Comparison of ENCODE assay signal across 11 cellular contexts in the genomic region with DNA sequence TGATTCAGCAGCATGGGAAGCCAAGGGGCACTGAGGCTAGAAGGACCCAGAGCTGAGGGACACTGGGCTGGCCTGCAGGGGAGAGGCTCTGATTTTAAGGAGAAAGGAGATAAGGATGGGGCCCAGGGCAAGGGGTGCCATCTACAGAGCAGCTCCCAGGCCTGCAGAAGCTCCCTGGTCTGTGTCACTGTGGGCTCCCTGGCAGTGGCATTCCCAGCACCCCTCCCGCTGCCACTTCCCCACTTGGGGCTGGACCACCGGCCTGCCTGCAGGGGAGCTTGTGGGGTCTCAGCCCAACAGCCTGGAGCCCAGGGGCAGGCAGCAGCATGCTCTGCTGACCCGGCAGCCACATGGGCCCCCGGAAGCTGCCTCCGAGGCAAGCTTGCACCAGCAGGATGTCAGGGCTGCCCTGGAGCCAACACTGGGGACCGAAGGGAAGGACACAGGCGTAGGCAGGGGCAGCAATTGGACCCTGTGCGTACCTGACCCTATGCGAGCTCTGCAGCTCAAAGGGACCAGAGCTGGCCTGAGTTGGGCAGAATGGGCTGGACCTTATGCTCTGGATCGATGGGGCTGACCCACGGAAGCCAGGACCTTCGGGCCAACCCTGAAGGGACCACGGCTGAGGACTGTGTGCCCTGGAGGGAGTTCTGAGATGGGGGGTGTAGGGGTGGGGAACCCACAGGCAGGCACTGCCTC. TPM values are rescaled to one million over a fixed set of nuclear protein-coding genes. Genes with fewer than 3 reads are reported as not detected.
DNase-seq lines count a peak whose midpoint lies in the region; ATAC-seq and TF ChIP-seq lines count a peak whose summit lies in the region.
"Had no signal": no experiment of that assay in that cellular context is flagged by ENCODE, and none has a peak within 500 bp of the region (broad histone marks: within the 10 kb centered on the region; RNA-seq: fewer than 3 reads in every experiment).

No MANE protein-coding gene starts in this region.

- H3K27me3 Mint-ChIP-seq in GM23338 (ENCODE audit: insufficient read depth, low read depth, poor library complexity) = peaks cover 7% of the 10 kb centered on the region
- H3K27me3 Mint-ChIP-seq in activated CD4-positive, alpha-beta T cell treated with anti-CD3 and anti-CD28 coated beads, Interleukin-2, amount 10 ng/mL, durations not matched to agents 24 days and 14 days = peaks cover 2% of the 10 kb centered on the region

- no peaks in the 10 kb centered on the region for H3F3A ChIP-seq in GM23338 (replicated peaks; ENCODE audit: low read depth)

- H3K4ac ChIP-seq in mesenchymal stem cell (ENCODE audit: low read depth in 1 of 2, low read length in 2 of 2) = peak overlapping the region; percentile 69 to 82

- WGBS in mesenchymal stem cell = 97% methylated on average over 13 of the region's 13 CpGs
- 91 to 97% (median 95%) methylated on average over 8 to 13 of the region's 13 CpGs for WGBS in stomach, 5 donors

- H2BK5ac ChIP-seq in mesenchymal stem cell (ENCODE audit: low read depth, low read length, poor library complexity, severe bottlenecking) = no peak overlapping the region

- H4K20me1 ChIP-seq in GM23338 (replicated peaks; ENCODE audit: insufficient read depth) = no peaks in the 10 kb centered on the region

- no peaks in the 10 kb centered on the region for H3K36me3 ChIP-seq in GM23338 (ENCODE audit: insufficient read depth)
- peaks cover 0 to 3% of the 10 kb centered on the region in 2 experiments for H3K36me3 ChIP-seq in mesenchymal stem cell (ENCODE audit: control insufficient read depth in 1 of 2, insufficient read depth in 2 of 2, low read depth in 1 of 2, low read length in 2 of 2)
- H3K36me3 ChIP-seq in stomach = no peaks in the 10 kb centered on the region

- H3K9me3 ChIP-seq in mesenchymal stem cell (ENCODE audit: control insufficient read depth, low read length) (peaks cover 9% of the 10 kb centered on the region), stomach (peaks cover 0 to 9% (median 4%) of the 10 kb centered on the region in 4 donors)

- H3K9me2 ChIP-seq in GM23338 (ENCODE audit: insufficient read depth) = no peaks in the 10 kb centered on the region

- no peak overlapping the region for H3K27ac ChIP-seq in GM23338 (ENCODE audit: low read depth)
- H3K27ac ChIP-seq in caudate nucleus (ENCODE audit: low read depth, low read length) = peak overlapping the region; percentile 97
- H3K27ac ChIP-seq in mesenchymal stem cell (ENCODE audit: low read length, poor library complexity, severe bottlenecking) = no peak overlapping the region
- peak overlapping the region; percentile 6 to 98 (median 97) for H3K27ac ChIP-seq in stomach

- H2AK5ac ChIP-seq in mesenchymal stem cell (ENCODE audit: low read length, severe bottlenecking) = peak overlapping the region; percentile 99

- no peak overlapping the region for H3K23ac ChIP-seq in mesenchymal stem cell (ENCODE audit: low read length in 2 of 2)

- peak overlapping the region; percentile 86 to 94 for H3K18ac ChIP-seq in mesenchymal stem cell (ENCODE audit: low read depth in 1 of 2, low read length in 2 of 2)

- H3K14ac ChIP-seq in mesenchymal stem cell (ENCODE audit: low read length in 2 of 2) = peak overlapping the region in 1 of 2 experiments; percentile 68

- intact Hi-C loops in stomach (cut with DNase I; ENCODE audit: low total_unique reads) = loop anchor here (10.0 kb wide), 1 partner anchor 62 kb away; no protein-coding TSS in a partner anchor
- intact Hi-C loops in activated CD4-positive, alpha-beta T cell treated with anti-CD3 and anti-CD28 coated beads, Interleukin-2, amount 10 ng/mL, durations not matched to agents 24 days and 14 days (cut with micrococcal nuclease) = no loop called here

- peak overlapping the region; percentile 93 for H4K8ac ChIP-seq in mesenchymal stem cell (ENCODE audit: low read length)

- no peaks in the 10 kb centered on the region for H3K36me3 Mint-ChIP-seq in GM23338 (ENCODE audit: low read depth)
- H3K36me3 Mint-ChIP-seq in activated CD4-positive, alpha-beta T cell treated with anti-CD3 and anti-CD28 coated beads, Interleukin-2, amount 10 ng/mL, durations not matched to agents 24 days and 14 days (ENCODE audit: low read depth) = no peaks in the 10 kb centered on the region

- no peak for TF ChIP-seq EP300 in stomach (IDR thresholded peaks at IDR 0.05)

- H3K79me2 ChIP-seq in GM23338 (replicated peaks; ENCODE audit: insufficient read depth) = no peaks in the 10 kb centered on the region

- H2AFZ ChIP-seq in GM23338 (no peak overlapping the region), mesenchymal stem cell (ENCODE audit: low read depth, low read length) (no peak overlapping the region)

- H3K27ac Mint-ChIP-seq in GM23338 = no peak overlapping the region
- H3K27ac Mint-ChIP-seq in activated CD4-positive, alpha-beta T cell treated with anti-CD3 and anti-CD28 coated beads, Interleukin-2, amount 10 ng/mL, durations not matched to agents 24 days and 14 days = no peak overlapping the region

- TF ChIP-seq CTCF in GM23338 (conservative IDR thresholded peaks at IDR 0.05; ENCODE audit: low read depth in 2 of 2) (no peak), stomach (IDR thresholded peaks at IDR 0.05) (no peak)

- H3K4me1 ChIP-seq in GM23338 (ENCODE audit: insufficient read depth) (peaks cover 3% of the 10 kb centered on the region; the same call in 1 of the 2 replicates), mesenchymal stem cell (ENCODE audit: control insufficient read depth, insufficient read depth, low read depth, low read length) (peaks cover 56% of the 10 kb centered on the region), stomach (peaks cover 27 to 54% (median 52%) of the 10 kb centered on the region in 4 donors)

- peak overlapping the region; percentile 97 for H3K9ac ChIP-seq in mesenchymal stem cell (ENCODE audit: low read length)

- peak overlapping the region; percentile 88 for H2BK120ac ChIP-seq in mesenchymal stem cell (ENCODE audit: low read depth, low read length)

- DNase-seq in GM23338 (ENCODE audit: low spot score) (no peak), caudate nucleus (lab: John Stamatoyannopoulos, UW) (no peak), mesenchymal stem cell (no peak), stomach (no peak), NCI-H2196 (lab: John Stamatoyannopoulos, UW; ENCODE audit: unreplicated experiment) (no peak)
- DNase-seq in activated CD4-positive, alpha-beta T cell treated with anti-CD3 and anti-CD28 coated beads, Interleukin-2, amount 10 ng/mL, durations not matched to agents 24 days and 14 days = no peak
- DNase-seq in activated CD4-positive, alpha-beta T cell treated with anti-CD3 and anti-CD28 coated beads for 48 hours = no peak
- DNase-seq: dermis blood vessel endothelial cell had no signal

- H3K4me2 ChIP-seq in GM23338 (no peak overlapping the region), mesenchymal stem cell (ENCODE audit: low read length, poor library complexity, severe bottlenecking) (no peak overlapping the region)

- H3K4me3 Mint-ChIP-seq in GM23338 = peak overlapping the region; percentile 32; the same call in 1 of the 3 replicates
- H3K4me3 Mint-ChIP-seq in activated CD4-positive, alpha-beta T cell treated with anti-CD3 and anti-CD28 coated beads, Interleukin-2, amount 10 ng/mL, durations not matched to agents 24 days and 14 days = no peak overlapping the region

- no peaks in the 10 kb centered on the region for H3K9me3 Mint-ChIP-seq in GM23338
- no peaks in the 10 kb centered on the region for H3K9me3 Mint-ChIP-seq in activated CD4-positive, alpha-beta T cell treated with anti-CD3 and anti-CD28 coated beads, Interleukin-2, amount 10 ng/mL, durations not matched to agents 24 days and 14 days

- peak overlapping the region; percentile 94 for H2BK15ac ChIP-seq in mesenchymal stem cell (ENCODE audit: low read depth, poor library complexity, severe bottlenecking)

- ATAC-seq in GM23338 = no peak
- no peak for ATAC-seq in GM18511 (IDR thresholded peaks at IDR 0.05; ENCODE audit: unreplicated experiment)

- no peak for TF ChIP-seq POLR2A in stomach (IDR thresholded peaks at IDR 0.05)

- peaks cover 9% of the 10 kb centered on the region for H3K4me1 Mint-ChIP-seq in GM23338
- H3K4me1 Mint-ChIP-seq in activated CD4-positive, alpha-beta T cell treated with anti-CD3 and anti-CD28 coated beads, Interleukin-2, amount 10 ng/mL, durations not matched to agents 24 days and 14 days = peaks cover 7% of the 10 kb centered on the region

- H3K4me3 ChIP-seq in GM23338 (no peak overlapping the region), mesenchymal stem cell (ENCODE audit: insufficient read depth in 1 of 2, low read depth in 1 of 2, low read length in 2 of 2) (no peak overlapping the region), stomach (no peak overlapping the region)

- H4K91ac ChIP-seq in mesenchymal stem cell (ENCODE audit: low read length) = peak overlapping the region; percentile 97

- peak overlapping the region; percentile 59 to 97 for H2BK12ac ChIP-seq in mesenchymal stem cell (ENCODE audit: low read length in 2 of 2)

- H3K27me3 ChIP-seq in GM23338 (ENCODE audit: insufficient read depth) (no peaks in the 10 kb centered on the region), mesenchymal stem cell (ENCODE audit: control insufficient read depth in 1 of 2, insufficient read depth in 1 of 2, low read length in 2 of 2) (no peaks in the 10 kb centered on the region), stomach (no peaks in the 10 kb centered on the region)

- peaks cover 3% of the 10 kb centered on the region for H3K79me1 ChIP-seq in mesenchymal stem cell (replicated peaks; ENCODE audit: low read length, poor library complexity, severe bottlenecking)

TF ChIP-seq in GM23338, 12 proteins besides CTCF, POLR2A, EP300 and RAD21:
- TF ChIP-seq EZH2 (IDR thresholded peaks at IDR 0.05; ENCODE audit: low read depth, unreplicated experiment) (no peak), CREB1 (CRISPR knock-in tag; IDR thresholded peaks at IDR 0.05; ENCODE audit: low read depth) (no peak), JUNB (IDR thresholded peaks at IDR 0.05; ENCODE audit: unreplicated experiment) (no peak)
TF ChIP-seq in GM23338: peak in this region for 0.

RNA-seq across cellular contexts. Expression of a gene that starts 35.4 kb away (rescaled TPM):
- total RNA-seq in GM23338 (2014; rRNA removed; shearing (Covaris generic)) = 0.10 and 3.0 TPM in 2 replicates
- polyA plus RNA-seq in GM23338 (2016; fragmentation: Nextera tagmentation; extraction: Ambion mirVana) (0.17 TPM in 1 of 2 replicates, not detected in the other), stomach (1 to 10 TPM in 1 of 3 donors, under 1 TPM in 1, not detected in 1; 0.06 to 2.0 TPM)
- polyA plus RNA-seq in mesenchymal stem cell (2013, experiment 1 of 2) = not detected
- polyA plus RNA-seq in mesenchymal stem cell (2013, experiment 2 of 2) = not detected
- not detected for total RNA-seq in stomach
- total RNA-seq in activated CD4-positive, alpha-beta T cell treated with anti-CD3 and anti-CD28 coated beads, Interleukin-2, amount 10 ng/mL, durations not matched to agents 24 days and 14 days = not detected in 2 replicates
- total RNA-seq: dermis blood vessel endothelial cell; NCI-H460; T-helper 2 cell treated with Interferon-gamma antibody and Interleukin-4, amounts not matched to agents 100 ng/mL and 5 ng/mL, for 36 hours had no signal

Comparison
In these comparisons a context has a peak if more than half of its experiments do, and no peak if none do; other contexts are left out.
1. H3K27ac ChIP-seq: peak in caudate nucleus (single experiment) and stomach (5 of 5); none in GM23338 (single experiment) and mesenchymal stem cell (single experiment).